Comparison of ENCODE assay signal across 22 cellular contexts in genomic region chr3:189406148-189406547, GRCh38.
"Had no signal": no experiment of that assay in that cellular context is flagged by ENCODE, and none has a peak within 500 bp of the region (broad histone marks: within the 10 kb centered on the region; RNA-seq: fewer than 3 reads in every experiment).

No MANE protein-coding gene starts in this region.

- H3K4me1 ChIP-seq: esophagus muscularis mucosa, lower lobe of right lung, sigmoid colon, spleen, testis, tibial artery had no signal

- DNase-seq: dermis blood vessel endothelial cell; effector memory CD4-positive, alpha-beta T cell; head of caudate nucleus; kidney; lower lobe of right lung; naive thymus-derived CD8-positive, alpha-beta T cell; occipital lobe; ovary; sigmoid colon; spleen; stimulated activated CD4-positive, alpha-beta T cell treated with anti-CD3 and anti-CD28 coated beads, Interleukin-4, amount 100 ng/mL, for 4 hours; stimulated activated naive CD8-positive, alpha-beta T cell treated with anti-CD3 and anti-CD28 coated beads, Interleukin-15, Interleukin-2, amounts not matched to agents 100 U/mL and 50 U/mL, for 24 hours; substantia nigra; testis; tibial artery had no signal

- ATAC-seq: left lobe of liver; lower lobe of right lung; naive thymus-derived CD8-positive, alpha-beta T cell; stimulated activated memory B cell treated with anti-CD40 and anti-IgM and Interleukin-4, amounts not matched to agents 10 μg/mL and 1 μg/mL and 100 μg/mL, for 72 hours; stimulated activated naive CD8-positive, alpha-beta T cell treated with anti-CD3 and anti-CD28 coated beads, Interleukin-15, Interleukin-2, amounts not matched to agents 100 U/mL and 50 U/mL, for 24 hours had no signal

- H3K27ac ChIP-seq: coronary artery, esophagus muscularis mucosa, hepatocyte, lower lobe of right lung, ovary, sigmoid colon, spleen, testis, tibial artery had no signal

- H3K4me3 ChIP-seq: coronary artery, esophagus muscularis mucosa, hepatocyte, lower lobe of right lung, ovary, sigmoid colon, spleen, testis, tibial artery had no signal

- H3K27me3 ChIP-seq: esophagus muscularis mucosa, hepatocyte, ovary, sigmoid colon, spleen, testis, tibial artery had no signal

- H3K36me3 ChIP-seq: esophagus muscularis mucosa, lower lobe of right lung, ovary, sigmoid colon, spleen, tibial artery had no signal

- FAIRE-seq: endothelial cell of umbilical vein, frontal cortex, kidney had no signal

- H3K9me3 ChIP-seq: esophagus muscularis mucosa, lower lobe of right lung, ovary, sigmoid colon, spleen, testis, tibial artery had no signal
